24 cellular contexts compared by ENCODE assay signal in the genomic region with DNA sequence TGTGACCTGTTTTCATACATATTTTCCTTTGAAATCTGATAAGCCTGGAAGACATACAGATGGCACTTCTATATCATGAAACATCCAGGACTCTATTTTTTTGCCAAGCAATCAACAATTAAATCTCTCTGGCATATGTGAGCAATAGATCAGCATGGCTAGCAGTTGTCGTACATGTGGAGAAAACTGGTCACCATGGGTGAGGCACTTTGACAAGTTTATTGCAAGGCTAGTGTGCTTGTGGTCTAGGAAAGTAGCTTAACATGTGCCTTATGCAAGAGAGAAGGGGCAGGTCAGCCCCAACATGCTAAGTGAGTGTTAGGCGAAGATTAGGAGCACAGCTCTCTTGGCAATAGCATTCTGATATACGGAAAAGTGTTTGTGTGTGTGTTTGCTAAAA. TPM values are rescaled to one million over a fixed set of nuclear protein-coding genes. Genes with fewer than 3 reads are reported as not detected.
DNase-seq lines count a peak whose midpoint lies in the region; ATAC-seq and TF ChIP-seq lines count a peak whose summit lies in the region.
"Had no signal": no experiment of that assay in that cellular context is flagged by ENCODE, and none has a peak within 500 bp of the region (broad histone marks: within the 10 kb centered on the region; RNA-seq: fewer than 3 reads in every experiment).

No MANE protein-coding gene starts in this region.

- peaks cover 97% of the 10 kb centered on the region for H3K79me2 ChIP-seq in ACC112 (ENCODE audit: control insufficient read depth, insufficient read depth, low read length, unreplicated experiment)
- H3K79me2 ChIP-seq: parathyroid adenoma had no signal

- ATAC-seq in psoas muscle (peak; percentile 73 to 85 (median 82)), GM19351 (IDR thresholded peaks at IDR 0.05; ENCODE audit: unreplicated experiment) (no peak), HG03095 (IDR thresholded peaks at IDR 0.05; ENCODE audit: unreplicated experiment) (no peak)
- ATAC-seq: K562, natural killer cell, PC-3 had no signal

- TF ChIP-seq CTCF in esophagus squamous epithelium (IDR thresholded peaks at IDR 0.05) (no peak), psoas muscle (IDR thresholded peaks at IDR 0.05) (no peak)

- whole genome bisulfite sequencing in esophagus squamous epithelium, 2 donors = 50 to 86% methylated on average over 3 of the region's 3 CpGs
- 31 to 59% (median 52%) methylated on average over 3 of the region's 3 CpGs for WGBS in psoas muscle, 3 donors

- H3K4me1 ChIP-seq in ACC112 (ENCODE audit: control insufficient read depth, insufficient read depth, low read length, unreplicated experiment) = peaks cover 94% of the 10 kb centered on the region
- peaks cover 0 to 11% (median 0%) of the 10 kb centered on the region in 3 donors for H3K4me1 ChIP-seq in esophagus squamous epithelium
- H3K4me1 ChIP-seq in psoas muscle = peaks cover 69% of the 10 kb centered on the region
- H3K4me1 ChIP-seq: breast epithelium, parathyroid adenoma had no signal

- H3K4me3 ChIP-seq in ACC112 (ENCODE audit: low read depth, low read length) = peak overlapping the region; percentile 8; the same call in 1 of the 2 replicates
- H3K4me3 ChIP-seq in esophagus squamous epithelium = no peak overlapping the region
- peak overlapping the region; percentile 24 for H3K4me3 ChIP-seq in psoas muscle
- H3K4me3 ChIP-seq: breast epithelium, K562 had no signal

- no peak for TF ChIP-seq POLR2A in esophagus squamous epithelium (IDR thresholded peaks at IDR 0.05)

- H3K27me3 ChIP-seq in ACC112 (ENCODE audit: insufficient read depth, low read length) (no peaks in the 10 kb centered on the region), esophagus squamous epithelium (no peaks in the 10 kb centered on the region), psoas muscle (ENCODE audit: insufficient read depth in 3 of 3, low read length in 2 of 3) (no peaks in the 10 kb centered on the region)
- H3K27me3 ChIP-seq: breast epithelium had no signal

- 0 out of 2 replicates have a peak, but pooled peaks cover 5% of the 10 kb centered on the region for H3K36me3 ChIP-seq in ACC112 (ENCODE audit: insufficient read depth, low read length)
- no peaks in the 10 kb centered on the region for H3K36me3 ChIP-seq in esophagus squamous epithelium
- H3K36me3 ChIP-seq in psoas muscle (ENCODE audit: insufficient read depth in 1 of 2, low read depth in 1 of 2) = no peaks in the 10 kb centered on the region
- H3K36me3 ChIP-seq: breast epithelium had no signal

- H3K9me3 ChIP-seq in esophagus squamous epithelium (no peaks in the 10 kb centered on the region), psoas muscle (no peaks in the 10 kb centered on the region)
- H3K9me3 ChIP-seq: breast epithelium had no signal

- intact Hi-C loops in esophagus squamous epithelium (cut with DNase I) (no loop called here), psoas muscle (cut with DNase I) (no loop called here)

- H3K27ac ChIP-seq in ACC112 (ENCODE audit: low read depth, low read length) (peak overlapping the region; percentile 91), esophagus squamous epithelium (peak overlapping the region in 3 of 4 donors; percentile 40 to 54 (median 46)), psoas muscle (peak overlapping the region; percentile 91)
- H3K27ac ChIP-seq: parathyroid adenoma had no signal

- peak; percentile 35 for DNase-seq in HCEC 1CT
- DNase-seq in esophagus squamous epithelium (lab: John Stamatoyannopoulos, UW) = no peak
- DNase-seq in psoas muscle = no peak
- DNase-seq in activated CD4-positive, alpha-beta T cell treated with anti-CD3 and anti-CD28 coated beads for 48 hours = no peak
- DNase-seq in NCI-H2196 (lab: John Stamatoyannopoulos, UW; ENCODE audit: unreplicated experiment) = no peak
- DNase-seq: activated CD4-positive, alpha-beta T cell treated with anti-CD3 and anti-CD28 coated beads, Interleukin-2, amount 10 ng/mL, durations not matched to agents 7 days and 5 days; activated naive CD8-positive, alpha-beta T cell treated with anti-CD3 and anti-CD28 coated beads, Interleukin-2, amount 10 ng/mL, durations not matched to agents 7 days and 5 days; kidney; mesendoderm; natural killer cell; NCI-H187; NCI-H345; PC-3; small intestine; stimulated activated CD4-positive, alpha-beta T cell treated with anti-CD3 and anti-CD28 coated beads, Interleukin-4, amount 100 ng/mL, for 1 hour had no signal

- H2AFZ ChIP-seq in ACC112 (ENCODE audit: low read length, unreplicated experiment) = peak overlapping the region; percentile 23
- H2AFZ ChIP-seq: parathyroid adenoma had no signal

RNA-seq across cellular contexts. Expression of gene PRRX1, which starts 14.3 kb away (rescaled TPM):
- total RNA-seq in esophagus squamous epithelium (10 to 100 TPM in 2 of 4 donors, 1 to 10 TPM in 2; 2.2 to 20.4 (median 10.3) TPM), psoas muscle (100 to 1,000 TPM in 3 of 4 donors, 10 to 100 TPM in 1; 61.4 to 256 (median 116) TPM)
- 10 to 100 TPM; 27.7 to 64.1 (median 53.7) TPM for polyA plus RNA-seq in psoas muscle
- total RNA-seq: activated CD4-positive, alpha-beta T cell treated with anti-CD3 and anti-CD28 coated beads, Interleukin-2, amount 10 ng/mL, durations not matched to agents 7 days and 5 days; activated naive CD8-positive, alpha-beta T cell treated with anti-CD3 and anti-CD28 coated beads, Interleukin-2, amount 10 ng/mL, durations not matched to agents 7 days and 5 days; activated T-helper 2 cell treated with anti-CD3 and anti-CD28 coated beads, Interferon-gamma antibody, Interleukin-2, Interleukin-4, amounts not matched to agents 10 μg/mL and 5 μg/mL and 100 μg/mL, durations not matched to agents 14 hours and 24 hours and 36 hours; K562; natural killer cell; PC-3; T-helper 1 cell treated with Interleukin-12 subunit alpha and Interleukin-12 subunit beta and Interleukin-4 antibody, amounts not matched to agents 30 ng/mL and 1 ng/mL, for 36 hours had no signal
- polyA plus RNA-seq: CD14-positive monocyte, K562 had no signal

Comparison
In these comparisons a context has a peak if more than half of its experiments do, and no peak if none do; other contexts are left out.
1. H3K4me3 ChIP-seq: peak in ACC112 (single experiment) and psoas muscle (single experiment); none in esophagus squamous epithelium (0 of 4).
2. ATAC-seq: peak in psoas muscle (4 of 4); none in GM19351 (single experiment) and HG03095 (single experiment).
3. Peak in every context shown above with its lines, with median percentiles within 50 percentile points of each other: H3K27ac ChIP-seq.